In genomic region chrX:144131080-144131479, GRCh38 we compare ENCODE assay signal across 6 cellular contexts.
A peak's percentile ranks its signal among the peaks of the same experiment; 100 is the strongest.
DNase-seq lines count a peak whose midpoint lies in the region; ATAC-seq, FAIRE-seq and TF ChIP-seq lines count a peak whose summit lies in the region.
"Not testable (repeated sequence)": the region's sequence is repeated elsewhere in the genome, so short reads cannot be mapped to it uniquely, and the experiment has no call there.

No MANE protein-coding gene starts in this region.

- H2BK120ac ChIP-seq in H1 (replicated peaks; ENCODE audit: low read depth, low read length) = not testable (repeated sequence)

- not testable (repeated sequence) for H3K27me3 ChIP-seq in astrocyte (ENCODE audit: insufficient read depth, low read length); H1 (replicated peaks in 1 of 4; ENCODE audit: control insufficient read depth in 3 of 4, extremely low read depth in 1 of 4, insufficient read depth in 3 of 4, low read length in 3 of 4); right lobe of liver

- WGBS in A549 (ENCODE audit: missing lambda C conversion rate) = 15% methylated on average over 3 of the region's 3 CpGs
- WGBS in H1 (ENCODE audit: extremely low coverage in 1 of 2, insufficient coverage in 1 of 2, insufficient read length in 1 of 2, insufficient replicate concordance in 2 of 2, low coverage in 1 of 2, low lambda C conversion rate in 2 of 2, missing lambda C conversion rate in 1 of 2), 2 experiments = no CpG with 5 or more reads among the region's 3 CpGs
- WGBS in right lobe of liver (ENCODE audit: insufficient coverage, low coverage, low lambda C conversion rate, missing lambda C conversion rate) = 32% methylated on average over 3 of the region's 3 CpGs

- POLR2A ChIA-PET in A549 (lab: Yijun Ruan, JAX); H1 (lab: Charles Lee; ENCODE audit: partially characterized antibody): not testable (repeated sequence)

- not testable (repeated sequence) for H3K4me1 Mint-ChIP-seq in astrocyte (ENCODE audit: low read depth, unreplicated experiment)

- H2BK12ac ChIP-seq in H1 (ENCODE audit: low read depth, low read length) = not testable (repeated sequence)

- ATAC-seq in A549 = not testable (repeated sequence)
- ATAC-seq in left lobe of liver (peak; percentile 65), right lobe of liver (peak; percentile 38 to 76 (median 58))

- TF ChIP-seq CTCF in A549 (IDR thresholded peaks at IDR 0.05); astrocyte (IDR thresholded peaks at IDR 0.05; ENCODE audit: insufficient read depth, low read depth, low read length); H1 (IDR thresholded peaks at IDR 0.05; ENCODE audit: control extremely low read depth in 1 of 3, insufficient read depth in 1 of 3, low read depth in 1 of 3, low read length in 3 of 3); right lobe of liver (IDR thresholded peaks at IDR 0.05): not testable (repeated sequence)

- H3K4me3 Mint-ChIP-seq in astrocyte (ENCODE audit: unreplicated experiment) = not testable (repeated sequence)

- not testable (repeated sequence) for H4K5ac ChIP-seq in H1 (ENCODE audit: insufficient read length, low read depth, low read length)

- H3K27ac Mint-ChIP-seq in astrocyte (ENCODE audit: unreplicated experiment) = not testable (repeated sequence)

- H2AFZ ChIP-seq in astrocyte (ENCODE audit: low read depth, low read length); H1 (ENCODE audit: low read length): not testable (repeated sequence)

- not testable (repeated sequence) for TF ChIP-seq EP300 in A549 (IDR thresholded peaks at IDR 0.05); H1 (IDR thresholded peaks at IDR 0.05; ENCODE audit: borderline replicate concordance in 1 of 2, low read depth in 2 of 2, low read length in 2 of 2)

- DNase-seq in A549 (ENCODE audit: low read depth in 1 of 2, low spot score in 1 of 2); H54 (ENCODE audit: insufficient read length, low spot score); astrocyte (ENCODE audit: low read depth); H1 (ENCODE audit: low read depth in 1 of 2, low spot score in 2 of 2); left lobe of liver (ENCODE audit: low spot score); right lobe of liver: not testable (repeated sequence)

- H4K20me1 ChIP-seq in astrocyte (ENCODE audit: insufficient read depth, low read length); H1 (replicated peaks in 1 of 2; ENCODE audit: control insufficient read depth in 1 of 2, insufficient read depth in 2 of 2, low read length in 2 of 2): not testable (repeated sequence)

- not testable (repeated sequence) for H3K23ac ChIP-seq in H1 (ENCODE audit: insufficient read length)

- not testable (repeated sequence) for TF ChIP-seq RAD21 in A549 (conservative IDR thresholded peaks at IDR 0.05 in 1 of 2, IDR thresholded peaks at IDR 0.05 in 1 of 2); H1 (IDR thresholded peaks at IDR 0.05 in 1 of 2, conservative IDR thresholded peaks at IDR 0.05 in 1 of 2; ENCODE audit: low read depth in 2 of 2, low read length in 2 of 2)

- not testable (repeated sequence) for H3K36me3 ChIP-seq in astrocyte (ENCODE audit: insufficient read depth, low read length); H1 (ENCODE audit: control insufficient read depth in 2 of 4, insufficient read depth in 4 of 4, low read length in 3 of 4); right lobe of liver

- not testable (repeated sequence) for H3K9me3 ChIP-seq in A549; astrocyte (ENCODE audit: insufficient read depth, low read depth, low read length); H1 (ENCODE audit: insufficient read depth in 2 of 2, low read depth in 1 of 2, low read length in 1 of 2); right lobe of liver

- not testable (repeated sequence) for H3K14ac ChIP-seq in H1 (ENCODE audit: insufficient read length)

- not testable (repeated sequence) for H4K8ac ChIP-seq in H1 (ENCODE audit: extremely low read depth, insufficient read depth, low read length)

- H3K18ac ChIP-seq in H1 (ENCODE audit: extremely low read depth, low read length) = not testable (repeated sequence)

- H3K4ac ChIP-seq in H1 (replicated peaks; ENCODE audit: insufficient read length, low read depth, low read length) = not testable (repeated sequence)

- CTCF ChIA-PET in A549 (lab: Yijun Ruan, JAX); H1 (lab: Charles Lee; ENCODE audit: partially characterized antibody): not testable (repeated sequence)

- H3K27me3 Mint-ChIP-seq in astrocyte (ENCODE audit: low read depth, unreplicated experiment) = not testable (repeated sequence)

- not testable (repeated sequence) for H3K27ac ChIP-seq in A549; astrocyte (ENCODE audit: low read depth, low read length); H1 (ENCODE audit: low read depth, low read length); right lobe of liver

- H2BK20ac ChIP-seq in H1 (ENCODE audit: low read length) = not testable (repeated sequence)

- H3K36me3 Mint-ChIP-seq in astrocyte (ENCODE audit: low read depth, unreplicated experiment) = not testable (repeated sequence)

- intact Hi-C loops in right lobe of liver (cut with DNase I) = not testable (repeated sequence)

- H2BK15ac ChIP-seq in H1 (ENCODE audit: low read length) = not testable (repeated sequence)

- not testable (repeated sequence) for H4K91ac ChIP-seq in H1 (replicated peaks; ENCODE audit: insufficient read length, low read length)

- H3K9ac ChIP-seq in astrocyte (ENCODE audit: low read length); H1 (replicated peaks in 1 of 4; ENCODE audit: extremely low read depth in 1 of 4, low read depth in 3 of 4, low read length in 3 of 4): not testable (repeated sequence)

- not testable (repeated sequence) for H3K79me1 ChIP-seq in H1 (ENCODE audit: low read depth, low read length)

- H3K79me2 ChIP-seq in astrocyte (ENCODE audit: insufficient read depth, low read length); H1 (ENCODE audit: control insufficient read depth in 1 of 2, insufficient read depth in 2 of 2, low read length in 2 of 2): not testable (repeated sequence)

- H2AK5ac ChIP-seq in H1 (ENCODE audit: low read depth, low read length) = not testable (repeated sequence)

- not testable (repeated sequence) for H3K9me3 Mint-ChIP-seq in astrocyte (ENCODE audit: unreplicated experiment)

- H2BK5ac ChIP-seq in H1 (ENCODE audit: low read depth, low read length) = not testable (repeated sequence)

- H3K4me2 ChIP-seq in A549; astrocyte (ENCODE audit: low read length); H1 (ENCODE audit: insufficient read depth in 1 of 2, low read depth in 2 of 2, low read length in 2 of 2): not testable (repeated sequence)

- not testable (repeated sequence) for H3K4me3 ChIP-seq in A549; astrocyte (ENCODE audit: insufficient read depth, low read depth, low read length); H1 (ENCODE audit: extremely low read depth in 1 of 4, insufficient read depth in 2 of 4, low read depth in 3 of 4, low read length in 4 of 4); right lobe of liver

- not testable (repeated sequence) for H3K23me2 ChIP-seq in H1 (ENCODE audit: low read depth, low read length)

- TF ChIP-seq POLR2A in A549 (IDR thresholded peaks at IDR 0.05; ENCODE audit: low read length); H54 (IDR thresholded peaks at IDR 0.05; ENCODE audit: low read depth, low read length); H1 (IDR thresholded peaks at IDR 0.05; ENCODE audit: control extremely low read depth in 1 of 2, low read depth in 2 of 2, low read length in 2 of 2); right lobe of liver (IDR thresholded peaks at IDR 0.05): not testable (repeated sequence)

- H3K56ac ChIP-seq in H1 (replicated peaks; ENCODE audit: insufficient read length, low read depth, low read length) = not testable (repeated sequence)

- FAIRE-seq in A549 (lab: Jason Lieb, UNC) = peak; percentile 56
- peak; percentile 60 for FAIRE-seq in H54 (lab: Jason Lieb, UNC)
- FAIRE-seq in astrocyte (lab: Jason Lieb, UNC) = peak; percentile 58
- FAIRE-seq in H1 (lab: Jason Lieb, UNC) = peak; percentile 72

- not testable (repeated sequence) for H3K4me1 ChIP-seq in A549; astrocyte (ENCODE audit: insufficient read depth, low read length); H1 (replicated peaks in 1 of 4; ENCODE audit: control insufficient read depth in 3 of 4, insufficient read depth in 4 of 4, low read length in 3 of 4); right lobe of liver
